ENCODE assay signal across 1 cellular context in the genomic region with DNA sequence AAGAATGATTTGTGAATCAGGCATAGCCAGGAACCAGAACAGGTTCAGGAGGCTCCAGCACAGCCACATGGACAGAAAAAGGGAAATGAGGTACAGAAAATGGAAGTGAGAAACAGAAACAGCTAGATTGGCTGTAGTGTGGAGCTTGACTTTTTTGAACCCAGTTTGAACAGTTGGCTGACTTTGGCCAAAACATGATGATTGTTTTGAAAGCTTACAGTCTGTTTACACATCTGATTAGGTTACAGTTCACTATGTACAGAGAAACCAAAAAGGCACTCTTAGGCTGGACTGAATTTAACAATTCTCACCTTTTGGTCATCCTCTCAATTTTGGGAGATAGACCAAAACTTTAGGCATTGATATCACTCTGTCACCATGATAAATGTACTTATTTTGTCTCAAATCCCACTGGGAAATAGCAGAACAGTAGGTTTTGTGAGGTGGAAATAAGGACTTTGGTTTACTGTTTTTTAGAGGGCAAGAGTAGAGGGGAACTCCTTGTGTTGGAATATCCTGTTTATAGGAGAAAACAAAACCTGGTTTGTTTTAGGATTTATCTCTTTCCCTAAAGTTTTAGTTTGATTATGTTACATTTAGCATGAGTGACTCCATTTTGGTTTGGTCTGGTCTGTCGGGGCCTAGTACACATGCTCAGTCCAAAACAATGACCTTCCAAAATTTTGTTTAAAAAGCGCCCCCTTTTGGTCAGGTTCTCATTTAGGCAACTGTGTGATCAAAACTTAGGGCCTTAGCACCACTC.
TF ChIP-seq lines count a peak whose summit lies in the region.

No MANE protein-coding gene starts in this region.

TF ChIP-seq in H1, 55 proteins besides CTCF, POLR2A, EP300 and RAD21:
- no peak for TF ChIP-seq BACH1 (IDR thresholded peaks at IDR 0.05; ENCODE audit: low read length)
- TF ChIP-seq, protein P1, sequence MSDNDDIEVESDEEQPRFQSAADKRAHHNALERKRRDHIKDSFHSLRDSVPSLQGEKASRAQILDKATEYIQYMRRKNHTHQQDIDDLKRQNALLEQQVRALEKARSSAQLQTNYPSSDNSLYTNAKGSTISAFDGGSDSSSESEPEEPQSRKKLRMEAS (IDR thresholded peaks at IDR 0.05): peak; percentile 41; the same call in 1 of the 2 replicates
